Comparison of ENCODE assay signal across 1 cellular context in the genomic region with DNA sequence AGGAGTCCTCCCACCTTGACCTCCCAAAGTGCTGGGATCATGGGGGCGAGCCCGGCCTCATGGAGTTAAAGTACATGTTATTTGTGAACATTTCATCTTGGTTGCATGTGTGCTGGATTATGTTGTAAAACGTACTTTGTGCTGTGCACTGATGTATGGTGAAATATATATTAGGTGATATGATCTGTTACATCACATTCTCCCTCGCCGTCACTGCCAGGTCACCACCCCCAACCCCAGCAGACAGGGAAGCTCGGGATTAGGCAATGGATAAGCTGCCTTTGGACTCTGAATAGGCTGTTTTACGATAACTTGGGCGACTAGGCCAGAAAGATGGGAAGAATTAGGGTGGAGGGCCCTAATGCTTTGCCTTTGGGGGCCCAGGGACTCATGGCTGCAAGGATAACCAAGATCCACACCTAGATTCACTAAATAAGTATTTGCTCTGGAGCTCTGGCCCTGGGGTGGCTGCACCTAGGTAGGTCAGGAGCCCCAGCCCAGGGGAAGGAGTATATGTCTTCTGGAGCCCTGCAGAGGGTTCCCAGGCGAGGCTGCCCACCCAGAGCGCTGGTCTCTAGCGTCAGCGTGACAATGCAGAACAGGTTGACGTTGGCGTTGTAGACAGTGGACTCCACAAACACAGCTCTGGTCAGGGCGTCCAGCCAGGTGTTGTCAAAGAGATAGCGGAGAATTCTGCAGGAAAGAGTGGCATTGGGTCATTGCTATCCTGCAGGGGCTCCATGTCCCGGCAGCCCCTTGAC.
TF ChIP-seq lines count a peak whose summit lies in the region.

No MANE protein-coding gene starts in this region.

TF ChIP-seq in HepG2, 621 proteins besides CTCF, POLR2A, EP300 and RAD21 (continued from another document and continues in another):
- TF ChIP-seq, protein P1, sequence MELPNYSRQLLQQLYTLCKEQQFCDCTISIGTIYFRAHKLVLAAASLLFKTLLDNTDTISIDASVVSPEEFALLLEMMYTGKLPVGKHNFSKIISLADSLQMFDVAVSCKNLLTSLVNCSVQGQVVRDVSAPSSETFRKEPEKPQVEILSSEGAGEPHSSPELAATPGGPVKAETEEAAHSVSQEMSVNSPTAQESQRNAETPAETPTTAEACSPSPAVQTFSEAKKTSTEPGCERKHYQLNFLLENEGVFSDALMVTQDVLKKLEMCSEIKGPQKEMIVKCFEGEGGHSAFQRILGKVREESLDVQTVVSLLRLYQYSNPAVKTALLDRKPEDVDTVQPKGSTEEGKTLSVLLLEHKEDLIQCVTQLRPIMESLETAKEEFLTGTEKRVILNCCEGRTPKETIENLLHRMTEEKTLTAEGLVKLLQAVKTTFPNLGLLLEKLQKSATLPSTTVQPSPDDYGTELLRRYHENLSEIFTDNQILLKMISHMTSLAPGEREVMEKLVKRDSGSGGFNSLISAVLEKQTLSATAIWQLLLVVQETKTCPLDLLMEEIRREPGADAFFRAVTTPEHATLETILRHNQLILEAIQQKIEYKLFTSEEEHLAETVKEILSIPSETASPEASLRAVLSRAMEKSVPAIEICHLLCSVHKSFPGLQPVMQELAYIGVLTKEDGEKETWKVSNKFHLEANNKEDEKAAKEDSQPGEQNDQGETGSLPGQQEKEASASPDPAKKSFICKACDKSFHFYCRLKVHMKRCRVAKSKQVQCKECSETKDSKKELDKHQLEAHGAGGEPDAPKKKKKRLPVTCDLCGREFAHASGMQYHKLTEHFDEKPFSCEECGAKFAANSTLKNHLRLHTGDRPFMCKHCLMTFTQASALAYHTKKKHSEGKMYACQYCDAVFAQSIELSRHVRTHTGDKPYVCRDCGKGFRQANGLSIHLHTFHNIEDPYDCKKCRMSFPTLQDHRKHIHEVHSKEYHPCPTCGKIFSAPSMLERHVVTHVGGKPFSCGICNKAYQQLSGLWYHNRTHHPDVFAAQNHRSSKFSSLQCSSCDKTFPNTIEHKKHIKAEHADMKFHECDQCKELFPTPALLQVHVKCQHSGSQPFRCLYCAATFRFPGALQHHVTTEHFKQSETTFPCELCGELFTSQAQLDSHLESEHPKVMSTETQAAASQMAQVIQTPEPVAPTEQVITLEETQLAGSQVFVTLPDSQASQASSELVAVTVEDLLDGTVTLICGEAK (IDR thresholded peaks at IDR 0.05): no peak
- TF ChIP-seq, protein P1 (CRISPR knock-in tag; IDR thresholded peaks at IDR 0.05): no peak
- TF ChIP-seq HOXA3 (CRISPR knock-in tag; IDR thresholded peaks at IDR 0.05) (peak; percentile 83; the same call in 1 of the 2 replicates), ZNF263 (CRISPR knock-in tag; IDR thresholded peaks at IDR 0.05) (0 out of 2 replicates have a peak, but pooled peaks have one; percentile 27), ZSCAN25 (CRISPR knock-in tag; IDR thresholded peaks at IDR 0.05) (0 out of 2 replicates have a peak, but pooled peaks have one; percentile 31), FOXK2 (IDR thresholded peaks at IDR 0.05) (no peak), HNF4A (CRISPR knock-in tag; IDR thresholded peaks at IDR 0.05) (peak; percentile 96), MED13 (CRISPR knock-in tag; IDR thresholded peaks at IDR 0.05) (no peak), ZFP41 (CRISPR knock-in tag; IDR thresholded peaks at IDR 0.05; ENCODE audit: borderline replicate concordance) (no peak), MXD4 (CRISPR knock-in tag; IDR thresholded peaks at IDR 0.05) (no peak), SMAD3 (CRISPR knock-in tag; IDR thresholded peaks at IDR 0.05) (peak; percentile 46; the same call in 1 of the 2 replicates), MTA3 (CRISPR knock-in tag; IDR thresholded peaks at IDR 0.05) (no peak), BRD4 (CRISPR knock-in tag; IDR thresholded peaks at IDR 0.05) (no peak), THAP11 (CRISPR knock-in tag; IDR thresholded peaks at IDR 0.05) (peak; percentile 54), CEBPB (IDR thresholded peaks at IDR 0.05; ENCODE audit: borderline replicate concordance, low read depth, low read length) (peak; percentile 99), RXRB (CRISPR knock-in tag; IDR thresholded peaks at IDR 0.05; ENCODE audit: borderline replicate concordance) (0 out of 2 replicates have a peak, but pooled peaks have one; percentile 29), CBFB (CRISPR knock-in tag; IDR thresholded peaks at IDR 0.05) (no peak), MEIS1 (CRISPR knock-in tag; IDR thresholded peaks at IDR 0.05; ENCODE audit: borderline replicate concordance) (no peak), KDM2A (CRISPR knock-in tag; IDR thresholded peaks at IDR 0.05; ENCODE audit: borderline replicate concordance, low read depth) (no peak), ESRRA (CRISPR knock-in tag; IDR thresholded peaks at IDR 0.05; ENCODE audit: low read depth) (no peak), EHMT2 (IDR thresholded peaks at IDR 0.05; ENCODE audit: borderline replicate concordance, low read depth, low read length) (peak; percentile 29; the same call in 1 of the 2 replicates), NCOA2 (CRISPR knock-in tag; IDR thresholded peaks at IDR 0.05) (peak; percentile 37; the same call in 1 of the 2 replicates), NFE2 (CRISPR knock-in tag; IDR thresholded peaks at IDR 0.05) (no peak), ZBTB21 (CRISPR knock-in tag; IDR thresholded peaks at IDR 0.05) (peak; percentile 96)
- TF ChIP-seq, protein P2, sequence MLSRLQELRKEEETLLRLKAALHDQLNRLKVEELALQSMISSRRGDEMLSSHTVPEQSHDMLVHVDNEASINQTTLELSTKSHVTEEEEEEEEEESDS (CRISPR knock-in tag; IDR thresholded peaks at IDR 0.05; ENCODE audit: borderline replicate concordance): no peak
- TF ChIP-seq, protein P3, sequence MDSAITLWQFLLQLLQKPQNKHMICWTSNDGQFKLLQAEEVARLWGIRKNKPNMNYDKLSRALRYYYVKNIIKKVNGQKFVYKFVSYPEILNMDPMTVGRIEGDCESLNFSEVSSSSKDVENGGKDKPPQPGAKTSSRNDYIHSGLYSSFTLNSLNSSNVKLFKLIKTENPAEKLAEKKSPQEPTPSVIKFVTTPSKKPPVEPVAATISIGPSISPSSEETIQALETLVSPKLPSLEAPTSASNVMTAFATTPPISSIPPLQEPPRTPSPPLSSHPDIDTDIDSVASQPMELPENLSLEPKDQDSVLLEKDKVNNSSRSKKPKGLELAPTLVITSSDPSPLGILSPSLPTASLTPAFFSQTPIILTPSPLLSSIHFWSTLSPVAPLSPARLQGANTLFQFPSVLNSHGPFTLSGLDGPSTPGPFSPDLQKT (CRISPR knock-in tag; IDR thresholded peaks at IDR 0.05; ENCODE audit: borderline replicate concordance): no peak
- TF ChIP-seq, protein P4, sequence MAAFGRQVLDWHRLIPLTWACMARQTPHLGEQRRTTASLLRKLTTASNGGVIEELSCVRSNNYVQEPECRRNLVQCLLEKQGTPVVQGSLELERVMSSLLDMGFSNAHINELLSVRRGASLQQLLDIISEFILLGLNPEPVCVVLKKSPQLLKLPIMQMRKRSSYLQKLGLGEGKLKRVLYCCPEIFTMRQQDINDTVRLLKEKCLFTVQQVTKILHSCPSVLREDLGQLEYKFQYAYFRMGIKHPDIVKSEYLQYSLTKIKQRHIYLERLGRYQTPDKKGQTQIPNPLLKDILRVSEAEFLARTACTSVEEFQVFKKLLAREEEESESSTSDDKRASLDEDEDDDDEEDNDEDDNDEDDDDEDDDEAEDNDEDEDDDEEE (CRISPR knock-in tag; IDR thresholded peaks at IDR 0.05): no peak
- TF ChIP-seq, protein P5, sequence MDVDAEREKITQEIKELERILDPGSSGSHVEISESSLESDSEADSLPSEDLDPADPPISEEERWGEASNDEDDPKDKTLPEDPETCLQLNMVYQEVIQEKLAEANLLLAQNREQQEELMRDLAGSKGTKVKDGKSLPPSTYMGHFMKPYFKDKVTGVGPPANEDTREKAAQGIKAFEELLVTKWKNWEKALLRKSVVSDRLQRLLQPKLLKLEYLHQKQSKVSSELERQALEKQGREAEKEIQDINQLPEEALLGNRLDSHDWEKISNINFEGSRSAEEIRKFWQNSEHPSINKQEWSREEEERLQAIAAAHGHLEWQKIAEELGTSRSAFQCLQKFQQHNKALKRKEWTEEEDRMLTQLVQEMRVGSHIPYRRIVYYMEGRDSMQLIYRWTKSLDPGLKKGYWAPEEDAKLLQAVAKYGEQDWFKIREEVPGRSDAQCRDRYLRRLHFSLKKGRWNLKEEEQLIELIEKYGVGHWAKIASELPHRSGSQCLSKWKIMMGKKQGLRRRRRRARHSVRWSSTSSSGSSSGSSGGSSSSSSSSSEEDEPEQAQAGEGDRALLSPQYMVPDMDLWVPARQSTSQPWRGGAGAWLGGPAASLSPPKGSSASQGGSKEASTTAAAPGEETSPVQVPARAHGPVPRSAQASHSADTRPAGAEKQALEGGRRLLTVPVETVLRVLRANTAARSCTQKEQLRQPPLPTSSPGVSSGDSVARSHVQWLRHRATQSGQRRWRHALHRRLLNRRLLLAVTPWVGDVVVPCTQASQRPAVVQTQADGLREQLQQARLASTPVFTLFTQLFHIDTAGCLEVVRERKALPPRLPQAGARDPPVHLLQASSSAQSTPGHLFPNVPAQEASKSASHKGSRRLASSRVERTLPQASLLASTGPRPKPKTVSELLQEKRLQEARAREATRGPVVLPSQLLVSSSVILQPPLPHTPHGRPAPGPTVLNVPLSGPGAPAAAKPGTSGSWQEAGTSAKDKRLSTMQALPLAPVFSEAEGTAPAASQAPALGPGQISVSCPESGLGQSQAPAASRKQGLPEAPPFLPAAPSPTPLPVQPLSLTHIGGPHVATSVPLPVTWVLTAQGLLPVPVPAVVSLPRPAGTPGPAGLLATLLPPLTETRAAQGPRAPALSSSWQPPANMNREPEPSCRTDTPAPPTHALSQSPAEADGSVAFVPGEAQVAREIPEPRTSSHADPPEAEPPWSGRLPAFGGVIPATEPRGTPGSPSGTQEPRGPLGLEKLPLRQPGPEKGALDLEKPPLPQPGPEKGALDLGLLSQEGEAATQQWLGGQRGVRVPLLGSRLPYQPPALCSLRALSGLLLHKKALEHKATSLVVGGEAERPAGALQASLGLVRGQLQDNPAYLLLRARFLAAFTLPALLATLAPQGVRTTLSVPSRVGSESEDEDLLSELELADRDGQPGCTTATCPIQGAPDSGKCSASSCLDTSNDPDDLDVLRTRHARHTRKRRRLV (CRISPR knock-in tag; IDR thresholded peaks at IDR 0.05): no peak
- TF ChIP-seq, protein P6, sequence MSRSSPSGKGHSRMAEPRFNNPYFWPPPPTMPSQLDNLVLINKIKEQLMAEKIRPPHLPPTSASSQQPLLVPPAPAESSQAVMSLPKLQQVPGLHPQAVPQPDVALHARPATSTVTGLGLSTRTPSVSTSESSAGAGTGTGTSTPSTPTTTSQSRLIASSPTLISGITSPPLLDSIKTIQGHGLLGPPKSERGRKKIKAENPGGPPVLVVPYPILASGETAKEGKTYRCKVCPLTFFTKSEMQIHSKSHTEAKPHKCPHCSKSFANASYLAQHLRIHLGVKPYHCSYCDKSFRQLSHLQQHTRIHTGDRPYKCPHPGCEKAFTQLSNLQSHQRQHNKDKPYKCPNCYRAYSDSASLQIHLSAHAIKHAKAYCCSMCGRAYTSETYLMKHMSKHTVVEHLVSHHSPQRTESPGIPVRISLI (CRISPR knock-in tag; IDR thresholded peaks at IDR 0.05; ENCODE audit: borderline replicate concordance): no peak
- TF ChIP-seq, protein P7, sequence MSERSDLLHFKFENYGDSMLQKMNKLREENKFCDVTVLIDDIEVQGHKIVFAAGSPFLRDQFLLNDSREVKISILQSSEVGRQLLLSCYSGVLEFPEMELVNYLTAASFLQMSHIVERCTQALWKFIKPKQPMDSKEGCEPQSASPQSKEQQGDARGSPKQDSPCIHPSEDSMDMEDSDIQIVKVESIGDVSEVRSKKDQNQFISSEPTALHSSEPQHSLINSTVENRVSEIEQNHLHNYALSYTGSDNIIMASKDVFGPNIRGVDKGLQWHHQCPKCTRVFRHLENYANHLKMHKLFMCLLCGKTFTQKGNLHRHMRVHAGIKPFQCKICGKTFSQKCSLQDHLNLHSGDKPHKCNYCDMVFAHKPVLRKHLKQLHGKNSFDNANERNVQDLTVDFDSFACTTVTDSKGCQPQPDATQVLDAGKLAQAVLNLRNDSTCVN (CRISPR knock-in tag; IDR thresholded peaks at IDR 0.05; ENCODE audit: borderline replicate concordance): no peak
- TF ChIP-seq, protein P8, sequence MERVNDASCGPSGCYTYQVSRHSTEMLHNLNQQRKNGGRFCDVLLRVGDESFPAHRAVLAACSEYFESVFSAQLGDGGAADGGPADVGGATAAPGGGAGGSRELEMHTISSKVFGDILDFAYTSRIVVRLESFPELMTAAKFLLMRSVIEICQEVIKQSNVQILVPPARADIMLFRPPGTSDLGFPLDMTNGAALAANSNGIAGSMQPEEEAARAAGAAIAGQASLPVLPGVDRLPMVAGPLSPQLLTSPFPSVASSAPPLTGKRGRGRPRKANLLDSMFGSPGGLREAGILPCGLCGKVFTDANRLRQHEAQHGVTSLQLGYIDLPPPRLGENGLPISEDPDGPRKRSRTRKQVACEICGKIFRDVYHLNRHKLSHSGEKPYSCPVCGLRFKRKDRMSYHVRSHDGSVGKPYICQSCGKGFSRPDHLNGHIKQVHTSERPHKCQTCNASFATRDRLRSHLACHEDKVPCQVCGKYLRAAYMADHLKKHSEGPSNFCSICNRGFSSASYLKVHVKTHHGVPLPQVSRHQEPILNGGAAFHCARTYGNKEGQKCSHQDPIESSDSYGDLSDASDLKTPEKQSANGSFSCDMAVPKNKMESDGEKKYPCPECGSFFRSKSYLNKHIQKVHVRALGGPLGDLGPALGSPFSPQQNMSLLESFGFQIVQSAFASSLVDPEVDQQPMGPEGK (CRISPR knock-in tag; IDR thresholded peaks at IDR 0.05): peak; percentile 51; the same call in 1 of the 2 replicates
- TF ChIP-seq, protein P9, sequence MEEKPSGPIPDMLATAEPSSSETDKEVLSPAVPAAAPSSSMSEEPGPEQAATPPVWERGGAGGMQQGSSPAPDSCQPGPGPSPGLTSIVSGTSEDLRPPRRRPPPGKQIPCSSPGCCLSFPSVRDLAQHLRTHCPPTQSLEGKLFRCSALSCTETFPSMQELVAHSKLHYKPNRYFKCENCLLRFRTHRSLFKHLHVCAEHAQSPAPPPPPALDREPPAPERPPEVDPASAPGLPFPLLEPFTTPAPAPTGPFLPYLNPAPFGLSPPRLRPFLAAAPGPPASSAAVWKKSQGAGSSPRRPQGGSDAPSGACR (CRISPR knock-in tag; IDR thresholded peaks at IDR 0.05): peak; percentile 57; the same call in 1 of the 2 replicates
